8 cellular contexts compared by ENCODE assay signal in the genomic region with DNA sequence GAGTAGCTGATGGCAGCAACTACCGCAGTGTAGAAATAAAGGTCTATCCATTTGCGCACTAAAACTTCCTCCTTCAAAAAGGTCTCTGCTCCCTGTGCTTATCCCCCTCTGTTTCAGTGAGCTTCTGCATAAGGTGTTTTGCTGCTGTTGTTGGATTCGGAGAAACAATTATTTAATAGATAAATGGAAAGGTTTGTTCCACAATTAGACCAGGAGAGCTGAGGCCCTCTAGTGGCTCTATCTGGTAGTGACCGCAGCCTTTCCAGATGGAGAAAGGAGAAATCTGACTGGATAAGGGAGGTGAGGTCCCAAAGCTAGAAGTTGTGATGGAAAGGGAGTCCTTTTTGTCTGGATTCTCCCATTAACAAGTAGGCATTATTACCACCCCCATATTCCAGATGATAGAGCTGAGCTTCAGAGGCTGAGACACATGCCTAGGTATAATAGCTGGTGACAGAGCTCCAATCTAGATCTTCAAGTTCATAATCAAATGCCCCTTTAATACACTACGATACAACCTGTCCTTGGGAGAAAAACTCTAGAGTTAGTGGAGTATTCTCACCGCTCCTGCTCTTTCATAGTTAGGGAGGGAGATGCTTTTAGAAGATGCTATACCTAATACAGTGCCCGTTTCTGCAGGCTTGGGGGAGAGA. TPM values are rescaled to one million over a fixed set of nuclear protein-coding genes. Genes with fewer than 3 reads are reported as not detected.
A peak's percentile ranks its signal among the peaks of the same experiment; 100 is the strongest.
DNase-seq lines count a peak whose midpoint lies in the region; ATAC-seq, FAIRE-seq and TF ChIP-seq lines count a peak whose summit lies in the region.

No MANE protein-coding gene starts in this region.

- POLR2A ChIA-PET in activated CD8-positive, alpha-beta T cell treated with anti-CD3 and anti-CD28 coated beads, Interleukin-2, amount 10 ng/mL, durations not matched to agents 7 days and 5 days (lab: Charles Lee), result no interaction called here

- DNase-seq in BE2C, result peak; percentile 55
- no peak for DNase-seq in GM12892 (ENCODE audit: insufficient read length)
- peak; percentile 10 for DNase-seq in NCI-H1092 treated with DMSO at 0.1 percent for 48 hours (lab: John Stamatoyannopoulos, UW)
- peak; percentile 41 for DNase-seq in activated CD8-positive, alpha-beta T cell treated with anti-CD3 and anti-CD28 coated beads, Interleukin-2, amount 10 ng/mL, durations not matched to agents 7 days and 5 days
- peak; percentile 17 for DNase-seq in fibroblast of the conjunctiva (ENCODE audit: low read depth)
- peak; percentile 78 for DNase-seq in posterior vena cava (ENCODE audit: low spot score)
- DNase-seq in GM19240 (ENCODE audit: insufficient read length, low spot score), result no peak
- DNase-seq in kidney glomerular epithelial cell (lab: John Stamatoyannopoulos, UW), result no peak

- no peak for TF ChIP-seq POLR2A in GM12892 (IDR thresholded peaks at IDR 0.05; ENCODE audit: low read depth, low read length)

- no peaks in the 10 kb centered on the region for H3K9me3 Mint-ChIP-seq in activated CD8-positive, alpha-beta T cell treated with anti-CD3 and anti-CD28 coated beads, Interleukin-2, amount 10 ng/mL, durations not matched to agents 7 days and 5 days (ENCODE audit: insufficient read depth)

- no peak for ATAC-seq in activated CD8-positive, alpha-beta T cell treated with anti-CD3 and anti-CD28 coated beads, Interleukin-2, amount 10 ng/mL, durations not matched to agents 7 days and 5 days

- H3K4me1 ChIP-seq in BE2C, result no peaks in the 10 kb centered on the region

- H3K36me3 ChIP-seq in BE2C, result no peaks in the 10 kb centered on the region

- H3K9me3 ChIP-seq in BE2C, result no peaks in the 10 kb centered on the region

- no peaks in the 10 kb centered on the region for H3K27me3 ChIP-seq in BE2C

- CTCF ChIA-PET in activated CD8-positive, alpha-beta T cell treated with anti-CD3 and anti-CD28 coated beads, Interleukin-2, amount 10 ng/mL, durations not matched to agents 7 days and 5 days (lab: Charles Lee), result interaction anchor here (0.6 to 2.0 kb wide), 7 partner anchors 8 to 918 kb away, joined by 3 to 18 read pairs (median 4); no protein-coding TSS in a partner anchor

- no peak overlapping the region for H3K4me3 ChIP-seq in BE2C (ENCODE audit: low read depth, low read length)

- TF ChIP-seq CTCF in BE2C (IDR thresholded peaks at IDR 0.05; ENCODE audit: low read depth, low read length), result peak; percentile 80

- no peaks in the 10 kb centered on the region for H3K4me1 Mint-ChIP-seq in activated CD8-positive, alpha-beta T cell treated with anti-CD3 and anti-CD28 coated beads, Interleukin-2, amount 10 ng/mL, durations not matched to agents 7 days and 5 days (ENCODE audit: low read depth)

- FAIRE-seq in GM12892 (lab: Jason Lieb, UNC), result peak; percentile 86

- no peaks in the 10 kb centered on the region for H3K36me3 Mint-ChIP-seq in activated CD8-positive, alpha-beta T cell treated with anti-CD3 and anti-CD28 coated beads, Interleukin-2, amount 10 ng/mL, durations not matched to agents 7 days and 5 days (ENCODE audit: low read depth)

- H3K27me3 Mint-ChIP-seq in activated CD8-positive, alpha-beta T cell treated with anti-CD3 and anti-CD28 coated beads, Interleukin-2, amount 10 ng/mL, durations not matched to agents 7 days and 5 days (ENCODE audit: low read depth), result peaks cover 14% of the 10 kb centered on the region

- no peak overlapping the region for H3K4me3 Mint-ChIP-seq in activated CD8-positive, alpha-beta T cell treated with anti-CD3 and anti-CD28 coated beads, Interleukin-2, amount 10 ng/mL, durations not matched to agents 7 days and 5 days

- intact Hi-C loops in posterior vena cava (cut with DNase I), result no loop called here

- no peak overlapping the region for H3K27ac Mint-ChIP-seq in activated CD8-positive, alpha-beta T cell treated with anti-CD3 and anti-CD28 coated beads, Interleukin-2, amount 10 ng/mL, durations not matched to agents 7 days and 5 days

RNA-seq across cellular contexts. Expression of gene GABRQ, which starts 5.1 kb away (rescaled TPM):
- polyA plus RNA-seq in BE2C (2012; ENCODE audit: insufficient read depth, insufficient read length, low read depth), result 0.28 TPM
- polyA plus RNA-seq in GM12892 (2012; ENCODE audit: missing spikeins), result not detected
- total RNA-seq in activated CD8-positive, alpha-beta T cell treated with anti-CD3 and anti-CD28 coated beads, Interleukin-2, amount 10 ng/mL, durations not matched to agents 7 days and 5 days, result not detected
- not detected for total RNA-seq in posterior vena cava

Comparison
In these comparisons a context has a peak if more than half of its experiments do, and no peak if none do; other contexts are left out.
1. DNase-seq: peak in BE2C (single experiment), NCI-H1092 treated with DMSO at 0.1 percent for 48 hours (single experiment), activated CD8-positive, alpha-beta T cell treated with anti-CD3 and anti-CD28 coated beads, Interleukin-2, amount 10 ng/mL, durations not matched to agents 7 days and 5 days (single experiment), fibroblast of the conjunctiva (single experiment) and posterior vena cava (single experiment); none in GM12892 (single experiment), GM19240 (single experiment) and kidney glomerular epithelial cell (single experiment).